ENCODE assay signal across 10 cellular contexts in the genomic region with DNA sequence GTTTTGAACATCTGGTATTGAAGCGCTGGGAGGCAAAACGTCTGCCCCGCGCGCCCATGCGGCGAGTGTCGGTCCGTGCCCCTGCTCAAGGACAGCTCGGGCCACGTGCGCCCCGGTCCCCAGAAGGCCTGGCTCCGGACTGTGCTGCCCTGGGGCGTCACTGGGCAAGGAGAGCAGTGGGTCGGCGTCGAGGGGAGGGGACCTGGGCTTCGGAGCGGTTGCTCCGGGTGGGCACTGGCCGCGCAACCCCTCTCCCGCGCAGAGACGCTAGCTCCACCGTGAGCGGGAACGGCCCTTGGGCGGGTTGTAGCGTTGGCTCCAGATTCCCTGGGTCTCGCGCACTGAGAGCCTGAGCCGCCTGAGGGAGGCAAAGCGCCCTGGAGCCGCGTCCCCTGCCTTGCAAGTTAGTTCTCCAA.
DNase-seq lines count a peak whose midpoint lies in the region; FAIRE-seq and TF ChIP-seq lines count a peak whose summit lies in the region.
"Had no signal": no experiment of that assay in that cellular context is flagged by ENCODE, and none has a peak within 500 bp of the region (broad histone marks: within the 10 kb centered on the region; RNA-seq: fewer than 3 reads in every experiment).

No MANE protein-coding gene starts in this region.

- CTCF ChIA-PET in endothelial cell of umbilical vein (lab: Charles Lee), result no interaction called here

- no peak for FAIRE-seq in endothelial cell of umbilical vein (lab: Jason Lieb, UNC)

- dilution Hi-C loops in endothelial cell of umbilical vein (cut with MboI; ENCODE audit: extremely low pct_ligation_motif_present, low sequenced_read_pairs), result no loop called here

- no peaks in the 10 kb centered on the region for H4K20me1 ChIP-seq in endothelial cell of umbilical vein (replicated peaks; ENCODE audit: control insufficient read depth, extremely low read depth, insufficient read depth, low read length)

- H3K9me1 ChIP-seq in endothelial cell of umbilical vein (replicated peaks; ENCODE audit: control insufficient read depth, extremely low read depth, insufficient read depth, low read length), result no peaks in the 10 kb centered on the region

- H3K9me3 ChIP-seq in MG63 (no peaks in the 10 kb centered on the region), endothelial cell of umbilical vein (replicated peaks; ENCODE audit: control insufficient read depth, insufficient read depth, low read length) (no peaks in the 10 kb centered on the region), parathyroid adenoma (ENCODE audit: control insufficient read depth, low read length) (no peaks in the 10 kb centered on the region), spleen (no peaks in the 10 kb centered on the region)

- POLR2A ChIA-PET in endothelial cell of umbilical vein (lab: Charles Lee), result no interaction called here

- peaks cover 5% of the 10 kb centered on the region for H3K4me1 ChIP-seq in endothelial cell of umbilical vein (ENCODE audit: control insufficient read depth, extremely low read depth, insufficient read depth, low read length)
- no peaks in the 10 kb centered on the region for H3K4me1 ChIP-seq in parathyroid adenoma
- peaks cover 0 to 9% (median 0%) of the 10 kb centered on the region in 6 donors for H3K4me1 ChIP-seq in spleen

- peak overlapping the region; percentile 63 for H3K4me3 ChIP-seq in MG63
- peak overlapping the region; percentile 46 to 79 (median 66) for H3K4me3 ChIP-seq in endothelial cell of umbilical vein (replicated peaks in 1 of 3; ENCODE audit: insufficient read depth in 1 of 3, low read depth in 1 of 3, low read length in 3 of 3)
- H3K4me3 ChIP-seq in parathyroid adenoma (ENCODE audit: low read depth, low read length), result no peak overlapping the region
- H3K4me3 ChIP-seq in spleen, result peak overlapping the region in 3 of 8 donors; percentile 42 to 53 (median 50)

- H3K79me2 ChIP-seq in endothelial cell of umbilical vein (ENCODE audit: control insufficient read depth, insufficient read depth, low read length), result peaks cover 14% of the 10 kb centered on the region
- H3K79me2 ChIP-seq in parathyroid adenoma, result no peaks in the 10 kb centered on the region

- H2AFZ ChIP-seq in endothelial cell of umbilical vein (ENCODE audit: low read depth, low read length) (peak overlapping the region; percentile 95), parathyroid adenoma (no peak overlapping the region)

- H3K36me3 ChIP-seq in MG63 (no peaks in the 10 kb centered on the region), endothelial cell of umbilical vein (ENCODE audit: control insufficient read depth in 2 of 2, extremely low read depth in 1 of 2, insufficient read depth in 2 of 2, low read length in 2 of 2) (no peaks in the 10 kb centered on the region), parathyroid adenoma (ENCODE audit: control insufficient read depth, insufficient read depth, low read length) (no peaks in the 10 kb centered on the region), spleen (no peaks in the 10 kb centered on the region)

- H3K27ac ChIP-seq in endothelial cell of umbilical vein (ENCODE audit: insufficient read depth, low read depth, low read length), result peak overlapping the region; percentile 34
- H3K27ac ChIP-seq in parathyroid adenoma, result no peak overlapping the region
- peak overlapping the region in 3 of 8 donors; percentile 72 to 82 (median 82) for H3K27ac ChIP-seq in spleen

- TF ChIP-seq POLR2A in endothelial cell of umbilical vein (IDR thresholded peaks at IDR 0.05; ENCODE audit: low read depth, low read length), result no peak
- no peak for TF ChIP-seq POLR2A in spleen (IDR thresholded peaks at IDR 0.05)

- TF ChIP-seq CTCF in endothelial cell of umbilical vein (IDR thresholded peaks at IDR 0.05; ENCODE audit: extremely low read depth in 1 of 2, insufficient read depth in 1 of 2, low read depth in 1 of 2, low read length in 2 of 2) (peak in 1 of 2 donors; percentile 20), parathyroid adenoma (IDR thresholded peaks at IDR 0.05) (no peak), spleen (IDR thresholded peaks at IDR 0.05 in 8 of 11, conservative IDR thresholded peaks at IDR 0.05 in 3 of 11) (no peak)

- H3K9ac ChIP-seq in endothelial cell of umbilical vein (replicated peaks; ENCODE audit: extremely low read depth, insufficient read depth, low read length) (peak overlapping the region; percentile 69), parathyroid adenoma (no peak overlapping the region)

- 0 to 12% (median 3%) methylated on average over 5 to 37 of the region's 37 CpGs; no CpG with 5 or more reads in 2 of the 5 donors for WGBS in spleen, 5 donors

- BruUV-seq in endothelial cell of umbilical vein (replicated peaks; lab: Mats Ljungman, UMichigan), result no TSS peak

- H3K27me3 ChIP-seq in MG63 (no peaks in the 10 kb centered on the region), endothelial cell of umbilical vein (ENCODE audit: control insufficient read depth in 2 of 2, insufficient read depth in 2 of 2, low read length in 2 of 2) (no peaks in the 10 kb centered on the region), parathyroid adenoma (ENCODE audit: control insufficient read depth, insufficient read depth, low read length) (no peaks in the 10 kb centered on the region), spleen (replicated peaks in 1 of 7) (peaks cover 0 to 10% (median 0%) of the 10 kb centered on the region in 7 donors)

- H3K4me2 ChIP-seq in endothelial cell of umbilical vein (ENCODE audit: insufficient read depth, low read length) (peak overlapping the region; percentile 79), parathyroid adenoma (ENCODE audit: low read length) (peak overlapping the region; percentile 57)

- intact Hi-C loops in endothelial cell of umbilical vein (cut with micrococcal nuclease) (loop anchor here (1.0 to 10.0 kb wide), 3 partner anchors 10 to 63 kb away; no protein-coding TSS in a partner anchor), spleen (cut with DNase I; ENCODE audit: low total_unique reads) (no loop called here)

- DNase-seq in CMK (ENCODE audit: low read depth), result peak; percentile 11
- peak; percentile 56 for DNase-seq in MG63
- peak; percentile 37 for DNase-seq in endothelial cell of umbilical vein (ENCODE audit: low read depth, low spot score)
- no peak for DNase-seq in OCI-M2 (lab: John Stamatoyannopoulos, UW; ENCODE audit: unreplicated experiment)
- DNase-seq in NCI-H2227 treated with DMSO at 0.1 percent for 48 hours (lab: John Stamatoyannopoulos, UW), result no peak
- DNase-seq in spleen, result no peak
- DNase-seq in NCI-H69 (lab: John Stamatoyannopoulos, UW), result no peak
- DNase-seq: effector memory CD4-positive, alpha-beta T cell; NK-92 treated with Interleukin-12 subunit alpha and Interleukin-12 subunit beta, amount 100 ng/mL, for 24 hours had no signal

TF ChIP-seq in endothelial cell of umbilical vein, 7 proteins besides CTCF, POLR2A, EP300 and RAD21:
- TF ChIP-seq GATA2 (IDR thresholded peaks at IDR 0.05; ENCODE audit: insufficient read depth, insufficient read length, low read depth, low read length) (no peak), POLR2AphosphoS5 (IDR thresholded peaks at IDR 0.05; ENCODE audit: insufficient read depth, low read depth, low read length) (no peak), JUN (IDR thresholded peaks at IDR 0.05; ENCODE audit: borderline replicate concordance, insufficient read depth, insufficient read length, low read depth) (no peak), MYC (IDR thresholded peaks at IDR 0.05; ENCODE audit: low read depth, low read length) (no peak), EZH2 (IDR thresholded peaks at IDR 0.05; ENCODE audit: borderline replicate concordance, low read depth, low read length, severe bottlenecking) (no peak), FOS (IDR thresholded peaks at IDR 0.05; ENCODE audit: borderline replicate concordance, insufficient read depth, low read length) (no peak), MAX (IDR thresholded peaks at IDR 0.05; ENCODE audit: insufficient read depth, insufficient read length) (no peak)

Comparison
In these comparisons a context has a peak if more than half of its experiments do, and no peak if none do; other contexts are left out.
1. DNase-seq: peak in CMK (single experiment), MG63 (single experiment) and endothelial cell of umbilical vein (single experiment); none in OCI-M2 (single experiment), NCI-H2227 treated with DMSO at 0.1 percent for 48 hours (single experiment), spleen (single experiment) and NCI-H69 (single experiment).